ENCODE assay signal across 7 cellular contexts in genomic region chr1:155309423-155310021, GRCh38. TPM values are rescaled to one million over a fixed set of nuclear protein-coding genes. Genes with fewer than 3 reads are reported as not detected.
DNase-seq lines count a peak whose midpoint lies in the region; TF ChIP-seq lines count a peak whose summit lies in the region.

No MANE protein-coding gene starts in this region.

- intact Hi-C loops in OCI-LY7 (cut with micrococcal nuclease; ENCODE audit: unreplicated experiment) = loop anchor here (5.0 kb wide), 1 partner anchor 102 kb away; the partner anchor contains the start of genes MTX1 and THBS3

- H3K4me3 ChIP-seq in OCI-LY7 (ENCODE audit: low read depth, low read length, poor library complexity, severe bottlenecking) = peak overlapping the region; percentile 93
- H3K4me3 ChIP-seq in muscle layer of duodenum (ENCODE audit: low read depth in 1 of 2, low read length in 2 of 2) = peak overlapping the region; percentile 95 to 98

- no peaks in the 10 kb centered on the region for H3K27me3 ChIP-seq in muscle layer of duodenum (ENCODE audit: low read depth, low read length)

- CTCF ChIA-PET in OCI-LY7 (lab: Charles Lee; ENCODE audit: unreplicated experiment) = no interaction called here

- H3K4me1 ChIP-seq in OCI-LY7 (ENCODE audit: insufficient read depth, low read length, poor library complexity, severe bottlenecking) (peaks cover 26% of the 10 kb centered on the region), muscle layer of duodenum (ENCODE audit: control insufficient read depth in 1 of 2, insufficient read depth in 2 of 2, low read length in 2 of 2) (peaks cover 0 to 14% of the 10 kb centered on the region in 2 donors)

- BruUV-seq in OCI-LY7 (replicated peaks; lab: Mats Ljungman, UMichigan) = no TSS peak

- H3K27ac ChIP-seq in OCI-LY7 (ENCODE audit: low read depth, low read length, poor library complexity, severe bottlenecking) (peak overlapping the region; percentile 88), muscle layer of duodenum (ENCODE audit: low read length) (peak overlapping the region; percentile 96)

- H3K9me2 ChIP-seq in OCI-LY7 (ENCODE audit: insufficient read depth, low read length) = no peaks in the 10 kb centered on the region

- POLR2A ChIA-PET in OCI-LY7 (lab: Charles Lee) = interaction anchor here (1.1 kb wide), 1 partner anchor 225 kb away, joined by 3 read pairs; no protein-coding TSS in a partner anchor

- H3K9me3 ChIP-seq in OCI-LY7 (ENCODE audit: low read length) (no peaks in the 10 kb centered on the region), muscle layer of duodenum (ENCODE audit: control insufficient read depth in 1 of 2, low read length in 2 of 2) (no peaks in the 10 kb centered on the region)

- TF ChIP-seq CTCF in GM12874 (IDR thresholded peaks at IDR 0.05; ENCODE audit: insufficient read depth, low read depth, low read length) (peak; percentile 18; the same call in 1 of the 2 replicates), OCI-LY7 (conservative IDR thresholded peaks at IDR 0.05; ENCODE audit: low read length) (0 out of 2 replicates have a peak, but pooled peaks have one; percentile 35)

- DNase-seq in OCI-LY7 (ENCODE audit: low spot score) (peak; percentile 32), NCI-H1930 (lab: John Stamatoyannopoulos, UW) (no peak), GM19240 (ENCODE audit: insufficient read length, low spot score) (no peak), SHP77 (lab: John Stamatoyannopoulos, UW) (no peak)
- DNase-seq in effector CD8-positive, alpha-beta T cell (lab: John Stamatoyannopoulos, UW) = peak; percentile 5

- H3K79me2 ChIP-seq in OCI-LY7 (ENCODE audit: insufficient read depth, low read depth, low read length) = peaks cover 36% of the 10 kb centered on the region

- no peaks in the 10 kb centered on the region for H4K20me1 ChIP-seq in OCI-LY7 (ENCODE audit: insufficient read depth, low read length)

- H3K4me2 ChIP-seq in OCI-LY7 (ENCODE audit: low read length) = peak overlapping the region; percentile 82

- H3K36me3 ChIP-seq in OCI-LY7 (ENCODE audit: insufficient read depth, low read length) = peaks cover 48% of the 10 kb centered on the region
- H3K36me3 ChIP-seq in muscle layer of duodenum (ENCODE audit: control insufficient read depth in 1 of 2, insufficient read depth in 2 of 2, low read length in 2 of 2) = peaks cover 9 to 11% of the 10 kb centered on the region in 2 donors

- H2AFZ ChIP-seq in OCI-LY7 (ENCODE audit: low read length) = no peak overlapping the region

RNA-seq across cellular contexts. Expression of gene FDPS, which starts 0.9 kb away (rescaled TPM):
- 254 and 263 TPM in 2 replicates for total RNA-seq in OCI-LY7 (2014; rRNA removed; shearing (Covaris generic))
- total RNA-seq in OCI-LY7 (2022) = 492 and 531 TPM in 2 replicates

RNA-seq across cellular contexts. Expression of gene PKLR, which starts 8.3 kb away (rescaled TPM):
- 0.19 TPM in 1 of 2 replicates, not detected in the other for total RNA-seq in OCI-LY7 (2014; rRNA removed; shearing (Covaris generic))
- total RNA-seq in OCI-LY7 (2022) = 0.18 and 0.51 TPM in 2 replicates

RNA-seq across cellular contexts. Expression of gene RUSC1, which starts 11.2 kb away (rescaled TPM):
- 7.1 and 15.1 TPM in 2 replicates for total RNA-seq in OCI-LY7 (2014; rRNA removed; shearing (Covaris generic))
- 20.9 and 25.6 TPM in 2 replicates for total RNA-seq in OCI-LY7 (2022)

RNA-seq across cellular contexts. Expression of gene HCN3, which starts 32.3 kb away (rescaled TPM):
- total RNA-seq in OCI-LY7 (2014; rRNA removed; shearing (Covaris generic)) = 4.9 and 6.7 TPM in 2 replicates
- total RNA-seq in OCI-LY7 (2022) = 19.0 and 19.2 TPM in 2 replicates

RNA-seq across cellular contexts. Expression of gene CLK2, which starts 36.2 kb away (rescaled TPM):
- total RNA-seq in OCI-LY7 (2014; rRNA removed; shearing (Covaris generic)) = 59.8 and 96.7 TPM in 2 replicates
- 107 and 121 TPM in 2 replicates for total RNA-seq in OCI-LY7 (2022)

Comparison
In these comparisons a context has a peak if more than half of its experiments do, and no peak if none do; other contexts are left out.
1. DNase-seq: peak in OCI-LY7 (single experiment) and effector CD8-positive, alpha-beta T cell (single experiment); none in NCI-H1930 (0 of 2), GM19240 (single experiment) and SHP77 (0 of 2).